10 cellular contexts compared by ENCODE assay signal in the genomic region with DNA sequence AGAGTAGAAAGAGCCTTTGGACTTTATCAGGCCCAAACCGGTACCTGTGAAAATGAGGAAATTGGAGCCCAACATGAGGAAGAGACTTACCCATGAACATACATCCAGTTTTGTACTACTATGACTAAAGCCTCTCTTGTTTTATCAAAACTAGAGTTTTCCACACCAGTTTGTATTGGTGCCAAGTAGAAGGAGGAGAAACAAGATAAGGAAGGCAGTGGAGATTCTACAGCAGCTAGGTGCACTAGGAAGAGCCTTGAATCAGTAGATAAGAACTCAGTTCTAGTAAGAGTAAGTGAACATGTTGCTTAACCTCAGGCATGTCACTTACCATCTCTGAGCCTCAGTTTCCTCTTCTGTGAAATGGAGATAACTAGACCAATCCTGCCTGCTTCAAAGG. TPM values are rescaled to one million over a fixed set of nuclear protein-coding genes. Genes with fewer than 3 reads are reported as not detected.
"Had no signal": no experiment of that assay in that cellular context is flagged by ENCODE, and none has a peak within 500 bp of the region (broad histone marks: within the 10 kb centered on the region; RNA-seq: fewer than 3 reads in every experiment).

No MANE protein-coding gene starts in this region.

- H3K9ac ChIP-seq: GM23248 had no signal

- H3K4me3 Mint-ChIP-seq: H9, IgD-negative memory B cell had no signal

- H2AFZ ChIP-seq: GM23248 had no signal

- DNase-seq: GM23248, H9, HCEC 1CT, KG1 had no signal

- ATAC-seq: HepG2 had no signal

- H3K27ac ChIP-seq: GM23248, HL-60 had no signal

- H3K4me3 ChIP-seq: GM23248 had no signal

- H3K4me1 Mint-ChIP-seq: IgD-negative memory B cell had no signal

- H3K36me3 Mint-ChIP-seq: IgD-negative memory B cell had no signal

- H3K27ac Mint-ChIP-seq: H9, IgD-negative memory B cell had no signal

- FAIRE-seq: H1, H54, HepG2 had no signal

- H3K9me3 Mint-ChIP-seq: H9, IgD-negative memory B cell had no signal

RNA-seq across cellular contexts. Expression of a gene that starts 13.7 kb away (rescaled TPM):
- total RNA-seq: HepG2, HT1080 had no signal
- polyA plus RNA-seq: GM23248, HepG2 had no signal
